Comparison of ENCODE assay signal across 25 cellular contexts in the genomic region with DNA sequence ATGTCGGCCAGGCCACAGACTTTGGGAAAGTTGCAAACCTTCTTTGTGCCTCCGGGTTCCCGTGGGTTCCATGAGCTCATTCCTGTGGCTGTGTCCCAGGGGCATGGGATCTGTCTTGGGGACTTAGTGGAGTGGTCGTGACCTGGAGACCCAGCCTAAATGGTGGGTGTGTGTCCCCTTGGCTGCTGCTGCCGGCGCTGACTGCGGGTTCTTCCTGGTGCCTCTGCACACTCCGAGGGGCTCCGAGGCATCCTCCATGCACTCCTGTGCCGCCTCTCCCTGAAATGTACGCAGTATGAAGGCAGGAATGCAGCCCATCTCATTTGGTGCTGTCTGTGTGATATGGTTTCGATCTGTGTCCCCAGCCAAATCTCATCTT. TPM values are rescaled to one million over a fixed set of nuclear protein-coding genes. Genes with fewer than 3 reads are reported as not detected.
"Had no signal": no experiment of that assay in that cellular context is flagged by ENCODE, and none has a peak within 500 bp of the region (broad histone marks: within the 10 kb centered on the region; RNA-seq: fewer than 3 reads in every experiment).

No MANE protein-coding gene starts in this region.

- H3K4me1 ChIP-seq: parathyroid adenoma had no signal

- H3K27me3 Mint-ChIP-seq: activated naive CD8-positive, alpha-beta T cell had no signal

- H3K4me1 Mint-ChIP-seq: activated T-helper 17 cell treated with anti-CD3 and anti-CD28 coated beads, Interleukin-2, amount 50 U/mL, for 72 hours; mesothelial cell of epicardium; natural killer cell; stimulated activated memory B cell treated with anti-CD40 and anti-IgM and Interleukin-4, amounts not matched to agents 10 μg/mL and 1 μg/mL and 100 μg/mL, for 72 hours had no signal

- ATAC-seq: activated T-helper 17 cell treated with anti-CD3 and anti-CD28 coated beads, Interleukin-2, amount 50 U/mL, for 72 hours; natural killer cell; stimulated activated memory B cell treated with anti-CD40 and anti-IgM and Interleukin-4, amounts not matched to agents 10 μg/mL and 1 μg/mL and 100 μg/mL, for 72 hours had no signal

- H3K36me3 ChIP-seq: esophagus muscularis mucosa, right lobe of liver, WERI-Rb-1 had no signal

- H3K27ac ChIP-seq: coronary artery, esophagus muscularis mucosa, parathyroid adenoma, right lobe of liver, skin epidermis, WERI-Rb-1 had no signal

- DNase-seq: activated CD4-positive, alpha-beta T cell treated with anti-CD3 and anti-CD28 coated beads for 1 hour; activated CD4-positive, alpha-beta T cell treated with anti-CD3 and anti-CD28 coated beads, Interleukin-2, amount 50 U/mL, for 1 hour; activated naive CD4-positive, alpha-beta T cell; activated T-cell treated with anti-CD3 and anti-CD28 coated beads, Interleukin-2, amount 50 U/mL, for 1 hour; cerebellar nuclear complex; hippocampal formation; natural killer cell; stimulated activated CD4-positive, alpha-beta T cell treated with anti-CD3 and anti-CD28 coated beads, Interleukin-2, amount 100 ng/mL, for 24 hours; T-helper 1 cell; trophoblast cell; WERI-Rb-1 had no signal

- H3K4me3 Mint-ChIP-seq: activated naive CD8-positive, alpha-beta T cell; activated T-helper 17 cell treated with anti-CD3 and anti-CD28 coated beads, Interleukin-2, amount 50 U/mL, for 72 hours; mesothelial cell of epicardium; natural killer cell; stimulated activated memory B cell treated with anti-CD40 and anti-IgM and Interleukin-4, amounts not matched to agents 10 μg/mL and 1 μg/mL and 100 μg/mL, for 72 hours had no signal

- H3K27ac Mint-ChIP-seq: activated naive CD8-positive, alpha-beta T cell; activated T-helper 17 cell treated with anti-CD3 and anti-CD28 coated beads, Interleukin-2, amount 50 U/mL, for 72 hours; mesothelial cell of epicardium; natural killer cell; stimulated activated memory B cell treated with anti-CD40 and anti-IgM and Interleukin-4, amounts not matched to agents 10 μg/mL and 1 μg/mL and 100 μg/mL, for 72 hours had no signal

- H3K36me3 Mint-ChIP-seq: mesothelial cell of epicardium had no signal

- H3K27me3 ChIP-seq: right lobe of liver had no signal

- H3K4me3 ChIP-seq: coronary artery, esophagus muscularis mucosa, right lobe of liver, skin epidermis had no signal

RNA-seq across cellular contexts. Expression of a gene that starts 24.9 kb away (rescaled TPM):
- total RNA-seq: activated T-helper 17 cell treated with anti-CD3 and anti-CD28 coated beads, Interleukin-2, amount 50 U/mL, for 72 hours; bronchial epithelial cell; esophagus muscularis mucosa; frontal cortex; lung microvascular endothelial cell; mesothelial cell of epicardium; natural killer cell; pulmonary artery endothelial cell; right lobe of liver; temporal lobe had no signal

RNA-seq across cellular contexts. Expression of a gene that starts 34.6 kb away (rescaled TPM):
- total RNA-seq: activated T-helper 17 cell treated with anti-CD3 and anti-CD28 coated beads, Interleukin-2, amount 50 U/mL, for 72 hours; bronchial epithelial cell; natural killer cell; pulmonary artery endothelial cell had no signal
